Comparison of ENCODE assay signal across 26 cellular contexts in the genomic region with DNA sequence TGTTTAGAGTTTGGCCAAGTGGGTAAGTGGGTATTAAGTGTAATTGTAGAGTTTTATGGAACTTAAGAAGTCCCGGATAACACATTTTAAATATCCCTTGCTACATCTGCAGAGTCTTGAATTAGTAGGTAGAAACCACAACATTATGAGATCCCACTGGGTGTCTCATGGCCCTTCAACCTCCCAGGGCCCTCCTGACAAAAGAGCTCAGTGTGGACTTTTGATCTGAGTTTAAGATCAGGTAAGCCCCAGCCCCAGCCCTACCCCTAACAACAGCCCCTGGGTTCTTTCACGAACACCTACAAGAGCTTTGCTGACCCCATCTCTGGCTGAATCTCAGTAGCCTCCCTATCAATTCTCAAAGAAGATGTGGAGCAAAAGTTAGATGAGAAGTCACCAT.
DNase-seq lines count a peak whose midpoint lies in the region; ATAC-seq, FAIRE-seq and TF ChIP-seq lines count a peak whose summit lies in the region.
"Had no signal": no experiment of that assay in that cellular context is flagged by ENCODE, and none has a peak within 500 bp of the region (broad histone marks: within the 10 kb centered on the region; RNA-seq: fewer than 3 reads in every experiment).

No MANE protein-coding gene starts in this region.

- H3K79me2 ChIP-seq in PC-3 (ENCODE audit: low read length) (no peaks in the 10 kb centered on the region), GM12878 (ENCODE audit: control insufficient read depth, insufficient read depth, low read length) (no peaks in the 10 kb centered on the region), OCI-LY7 (ENCODE audit: insufficient read depth, low read depth, low read length) (no peaks in the 10 kb centered on the region)

- H3K9ac ChIP-seq in PC-3 (ENCODE audit: low read length) (no peak overlapping the region), GM12878 (ENCODE audit: control insufficient read depth, insufficient read depth, low read length) (no peak overlapping the region)

- H2AFZ ChIP-seq in PC-3 (ENCODE audit: low read length) (no peak overlapping the region), GM12878 (ENCODE audit: control insufficient read depth, low read depth, low read length) (no peak overlapping the region; the same call in 1 of the 2 replicates), OCI-LY7 (ENCODE audit: low read length) (no peak overlapping the region)
- H2AFZ ChIP-seq: PC-9 had no signal

- H3K27me3 ChIP-seq in CD4-positive, CD25-positive, alpha-beta regulatory T cell (ENCODE audit: control insufficient read depth, insufficient read depth, low read length) = no peaks in the 10 kb centered on the region
- H3K27me3 ChIP-seq in PC-3 (ENCODE audit: low read length) (no peaks in the 10 kb centered on the region), GM12878 (replicated peaks in 1 of 2; ENCODE audit: control insufficient read depth in 2 of 2, insufficient read depth in 2 of 2, low read length in 1 of 2) (no peaks in the 10 kb centered on the region), Caco-2 (replicated peaks; ENCODE audit: control insufficient read depth, insufficient read depth, low read length) (no peaks in the 10 kb centered on the region)

- H3K4me1 Mint-ChIP-seq in CD4-positive, CD25-positive, alpha-beta regulatory T cell = peaks cover 0 to 18% (median 8%) of the 10 kb centered on the region in 4 donors
- no peaks in the 10 kb centered on the region for H3K4me1 Mint-ChIP-seq in Caco-2 (ENCODE audit: low read depth, unreplicated experiment)
- H3K4me1 Mint-ChIP-seq: B cell had no signal

- TF ChIP-seq POLR2A in GM12878 (IDR thresholded peaks at IDR 0.05; ENCODE audit: low read depth, low read length) = no peak

- peaks cover 0 to 2% (median 0%) of the 10 kb centered on the region in 7 donors for H3K9me3 Mint-ChIP-seq in CD4-positive, CD25-positive, alpha-beta regulatory T cell
- H3K9me3 Mint-ChIP-seq in activated naive CD4-positive, alpha-beta T cell treated with anti-CD3 and anti-CD28 coated beads, Interleukin-2, amount 50 U/mL, for 72 hours = no peaks in the 10 kb centered on the region
- H3K9me3 Mint-ChIP-seq in Caco-2 (ENCODE audit: unreplicated experiment) = no peaks in the 10 kb centered on the region
- H3K9me3 Mint-ChIP-seq: CD8-positive, alpha-beta memory T cell had no signal

- H3K36me3 Mint-ChIP-seq in CD4-positive, CD25-positive, alpha-beta regulatory T cell = no peaks in the 10 kb centered on the region
- no peaks in the 10 kb centered on the region for H3K36me3 Mint-ChIP-seq in activated naive CD4-positive, alpha-beta T cell treated with anti-CD3 and anti-CD28 coated beads, Interleukin-2, amount 50 U/mL, for 72 hours
- H3K36me3 Mint-ChIP-seq in Caco-2 (ENCODE audit: insufficient read depth, unreplicated experiment) = no peaks in the 10 kb centered on the region
- H3K36me3 Mint-ChIP-seq: CD8-positive, alpha-beta memory T cell had no signal

- H3K4me1 ChIP-seq in CD4-positive, CD25-positive, alpha-beta regulatory T cell (ENCODE audit: control insufficient read depth, insufficient read depth, low read length, poor library complexity, severe bottlenecking) = peaks cover 3% of the 10 kb centered on the region
- H3K4me1 ChIP-seq in PC-3 (ENCODE audit: insufficient read depth, low read length) (peaks cover 14% of the 10 kb centered on the region), GM12878 (ENCODE audit: control insufficient read depth, insufficient read depth, low read length) (peaks cover 3% of the 10 kb centered on the region), OCI-LY7 (ENCODE audit: insufficient read depth, low read length, poor library complexity, severe bottlenecking) (no peaks in the 10 kb centered on the region), Caco-2 (peaks cover 6% of the 10 kb centered on the region; the same call in 1 of the 2 replicates)

- no peak overlapping the region for H3K4me3 ChIP-seq in CD4-positive, CD25-positive, alpha-beta regulatory T cell (ENCODE audit: low read depth, low read length)
- H3K4me3 ChIP-seq in PC-3 (ENCODE audit: low read length) = no peak overlapping the region
- no peak overlapping the region for H3K4me3 ChIP-seq in GM12878
- H3K4me3 ChIP-seq in OCI-LY7 (ENCODE audit: low read depth, low read length, poor library complexity, severe bottlenecking) = no peak overlapping the region
- H3K4me3 ChIP-seq in Caco-2 (ENCODE audit: low read depth, low read length) = no peak overlapping the region
- H3K4me3 ChIP-seq: PC-9, SK-N-MC had no signal

- TF ChIP-seq RAD21 in GM12878 (IDR thresholded peaks at IDR 0.05; ENCODE audit: insufficient read depth, low read depth, low read length) = no peak

- TF ChIP-seq CTCF in PC-3 (conservative IDR thresholded peaks at IDR 0.05; ENCODE audit: low read depth, low read length) (no peak), GM12878 (IDR thresholded peaks at IDR 0.05 in 2 of 3, conservative IDR thresholded peaks at IDR 0.05 in 1 of 3; ENCODE audit: control insufficient read depth in 2 of 3, extremely low read depth in 1 of 3, insufficient read depth in 1 of 3, low read depth in 3 of 3, low read length in 3 of 3) (no peak), OCI-LY7 (conservative IDR thresholded peaks at IDR 0.05; ENCODE audit: low read length) (no peak), Caco-2 (IDR thresholded peaks at IDR 0.05; ENCODE audit: insufficient read depth in 1 of 2, low read depth in 1 of 2, low read length in 1 of 2, severe bottlenecking in 1 of 2, unreplicated experiment in 1 of 2) (no peak)

- no peak for ATAC-seq in CD4-positive, CD25-positive, alpha-beta regulatory T cell (ENCODE audit: low read depth in 2 of 2)
- ATAC-seq in GM19438 (IDR thresholded peaks at IDR 0.05; ENCODE audit: low read depth, unreplicated experiment) (peak; percentile 4), PC-3 (no peak), GM12878 (peak; percentile 37), HG03039 (IDR thresholded peaks at IDR 0.05; ENCODE audit: unreplicated experiment) (no peak)
- no peak for ATAC-seq in activated naive CD4-positive, alpha-beta T cell treated with anti-CD3 and anti-CD28 coated beads, Interleukin-2, amount 50 U/mL, for 72 hours

- no peaks in the 10 kb centered on the region for H3K36me3 ChIP-seq in CD4-positive, CD25-positive, alpha-beta regulatory T cell (ENCODE audit: control insufficient read depth, insufficient read depth, low read length)
- H3K36me3 ChIP-seq in PC-3 (ENCODE audit: low read depth, low read length) = no peaks in the 10 kb centered on the region
- no peaks in the 10 kb centered on the region for H3K36me3 ChIP-seq in GM12878 (ENCODE audit: control insufficient read depth in 2 of 2, insufficient read depth in 2 of 2, low read length in 1 of 2)
- H3K36me3 ChIP-seq in OCI-LY7 (ENCODE audit: insufficient read depth, low read length) = no peaks in the 10 kb centered on the region
- no peaks in the 10 kb centered on the region for H3K36me3 ChIP-seq in Caco-2 (ENCODE audit: control insufficient read depth, insufficient read depth, low read length)

- POLR2A ChIA-PET in PC-3 (lab: Charles Lee; ENCODE audit: unreplicated experiment) (no interaction called here), GM12878 (lab: Charles Lee) (interaction anchor here (0.8 to 1.5 kb wide), 5 partner anchors 53 to 352 kb away, joined by 3 to 5 read pairs (median 3); partner anchors contain the start of genes MRPS24 and STK17A), OCI-LY7 (lab: Charles Lee) (no interaction called here), Caco-2 (lab: Charles Lee) (no interaction called here)

- CTCF ChIA-PET in PC-3 (lab: Charles Lee) = no interaction called here
- CTCF ChIA-PET in GM12878 (lab: Yijun Ruan, JAX) = interaction anchor here (0.9 to 1.9 kb wide), 5 partner anchors 29 to 298 kb away, joined by 3 to 13 read pairs (median 4); partner anchors contain the start of gene STK17A
- CTCF ChIA-PET in OCI-LY7 (lab: Charles Lee; ENCODE audit: unreplicated experiment) = no interaction called here
- CTCF ChIA-PET in Caco-2 (lab: Charles Lee) = no interaction called here

- H3K4me2 ChIP-seq in PC-3 (ENCODE audit: low read length) = 0 out of 2 replicates have a peak overlapping the region, but pooled peaks have one; percentile 1
- H3K4me2 ChIP-seq in GM12878 (ENCODE audit: control insufficient read depth, insufficient read depth) = no peak overlapping the region
- no peak overlapping the region for H3K4me2 ChIP-seq in OCI-LY7 (ENCODE audit: low read length)
- H3K4me2 ChIP-seq: PC-9 had no signal

- in situ Hi-C loops in GM12878 (cut with MboI) = no loop called here

- H3K27ac ChIP-seq in CD4-positive, CD25-positive, alpha-beta regulatory T cell (ENCODE audit: insufficient read depth, low read length, poor library complexity, severe bottlenecking) = peak overlapping the region; percentile 36
- H3K27ac ChIP-seq in PC-3 (ENCODE audit: low read length) (no peak overlapping the region), GM12878 (ENCODE audit: control insufficient read depth, insufficient read depth) (no peak overlapping the region), OCI-LY7 (ENCODE audit: low read depth, low read length, poor library complexity, severe bottlenecking) (no peak overlapping the region)
- H3K27ac ChIP-seq: C4-2B, PC-9, SK-N-MC had no signal

- peak in 1 of 3 donors; percentile 3 for DNase-seq in CD4-positive, CD25-positive, alpha-beta regulatory T cell
- DNase-seq in PC-3 (no peak), GM12878 (ENCODE audit: low read depth, low spot score) (no peak), OCI-LY7 (ENCODE audit: low spot score) (no peak), Caco-2 (no peak)
- DNase-seq in activated naive CD4-positive, alpha-beta T cell treated with anti-CD3 and anti-CD28 coated beads, Interleukin-2, amount 50 U/mL, for 72 hours (ENCODE audit: low spot score in 2 of 2) = no peak
- DNase-seq: Calu3; CD8-positive, alpha-beta memory T cell; DMS79 treated with DMSO at 0.1 percent for 48 hours; HCEC 1CT; KG1; NCI-H1092; NCI-H1417 treated with DMSO at 0.1 percent for 48 hours; NCI-H1694 treated with DMSO at 0.1 percent for 48 hours; NCI-H2081; NCI-H2171; NCI-H748 treated with DMSO at 0.1 percent for 48 hours; PC-9; RPMI8226; SHP77 treated with DMSO at 0.1 percent for 48 hours had no signal

- H4K20me1 ChIP-seq in PC-3 (ENCODE audit: low read length) (no peaks in the 10 kb centered on the region), GM12878 (ENCODE audit: control insufficient read depth, insufficient read depth) (no peaks in the 10 kb centered on the region), OCI-LY7 (ENCODE audit: insufficient read depth, low read length) (no peaks in the 10 kb centered on the region)

- RAD21 ChIA-PET in GM12878 (lab: Charles Lee; ENCODE audit: unreplicated experiment) = interaction anchor here (1.0 to 4.2 kb wide), 8 partner anchors 28 to 183 kb away, joined by 3 to 20 read pairs (median 4); partner anchors contain the start of gene STK17A

- H3F3A ChIP-seq in PC-3 (ENCODE audit: low read length, unreplicated experiment) = no peaks in the 10 kb centered on the region

- SMC1A ChIA-PET in GM12878 (lab: Charles Lee; ENCODE audit: uncharacterized antibody, unreplicated experiment) = interaction anchor here (0.7 to 2.7 kb wide), 18 partner anchors 16 to 322 kb away, joined by 3 to 12 read pairs (median 4); partner anchors contain the start of gene STK17A

- FAIRE-seq in GM12878 (lab: Jason Lieb, UNC) = no peak
- FAIRE-seq: H1 had no signal

- H3K27ac Mint-ChIP-seq in CD4-positive, CD25-positive, alpha-beta regulatory T cell = peak overlapping the region in 2 of 3 donors; percentile 47 to 51
- H3K27ac Mint-ChIP-seq in activated naive CD4-positive, alpha-beta T cell treated with anti-CD3 and anti-CD28 coated beads, Interleukin-2, amount 50 U/mL, for 72 hours = peak overlapping the region in 1 of 2 donors; percentile 4
- no peak overlapping the region for H3K27ac Mint-ChIP-seq in Caco-2 (ENCODE audit: unreplicated experiment)
- H3K27ac Mint-ChIP-seq: B cell; CD8-positive, alpha-beta memory T cell had no signal

- peak overlapping the region in 1 of 4 donors; percentile 4 for H3K4me3 Mint-ChIP-seq in CD4-positive, CD25-positive, alpha-beta regulatory T cell
- H3K4me3 Mint-ChIP-seq in Caco-2 (ENCODE audit: unreplicated experiment) = no peak overlapping the region
- H3K4me3 Mint-ChIP-seq: B cell; CD8-positive, alpha-beta memory T cell had no signal

- BruUV-seq in PC-3 (replicated peaks; lab: Mats Ljungman, UMichigan) (no TSS peak), GM12878 (replicated peaks; lab: Mats Ljungman, UMichigan) (no TSS peak), OCI-LY7 (replicated peaks; lab: Mats Ljungman, UMichigan) (no TSS peak), Caco-2 (replicated peaks; lab: Mats Ljungman, UMichigan) (no TSS peak)

- 38% methylated on average over 2 of the region's 2 CpGs for WGBS in GM12878 (ENCODE audit: insufficient coverage, insufficient replicate concordance, low lambda C conversion rate, missing lambda C conversion rate)

- no peak for TF ChIP-seq EP300 in GM12878 (IDR thresholded peaks at IDR 0.05; ENCODE audit: borderline replicate concordance in 1 of 2, control insufficient read depth in 1 of 2, low read depth in 2 of 2, low read length in 2 of 2)

- H3K9me2 ChIP-seq in PC-3 (replicated peaks; ENCODE audit: low read length) (no peaks in the 10 kb centered on the region), OCI-LY7 (ENCODE audit: insufficient read depth, low read length) (no peaks in the 10 kb centered on the region)

- intact Hi-C loops in PC-3 (cut with micrococcal nuclease) (no loop called here), GM12878 (cut with micrococcal nuclease; ENCODE audit: unreplicated experiment) (no loop called here), OCI-LY7 (cut with micrococcal nuclease; ENCODE audit: unreplicated experiment) (no loop called here), Caco-2 (cut with micrococcal nuclease; ENCODE audit: unreplicated experiment) (no loop called here)

- no peaks in the 10 kb centered on the region for H3K9me3 ChIP-seq in CD4-positive, CD25-positive, alpha-beta regulatory T cell (ENCODE audit: control insufficient read depth in 2 of 2, low read length in 2 of 2)
- H3K9me3 ChIP-seq in PC-3 (ENCODE audit: low read length) (no peaks in the 10 kb centered on the region), GM12878 (replicated peaks; ENCODE audit: control insufficient read depth, insufficient read depth, low read length) (no peaks in the 10 kb centered on the region), OCI-LY7 (ENCODE audit: low read length) (no peaks in the 10 kb centered on the region), Caco-2 (no peaks in the 10 kb centered on the region)

- no peaks in the 10 kb centered on the region for H3K27me3 Mint-ChIP-seq in CD4-positive, CD25-positive, alpha-beta regulatory T cell
- H3K27me3 Mint-ChIP-seq in Caco-2 (ENCODE audit: insufficient read depth, unreplicated experiment) = no peaks in the 10 kb centered on the region

Comparison
In these comparisons a context has a peak if more than half of its experiments do, and no peak if none do; other contexts are left out.
1. ATAC-seq: peak in GM19438 (single experiment) and GM12878 (single experiment); none in CD4-positive, CD25-positive, alpha-beta regulatory T cell (0 of 2), PC-3 (single experiment), activated naive CD4-positive, alpha-beta T cell treated with anti-CD3 and anti-CD28 coated beads, Interleukin-2, amount 50 U/mL, for 72 hours (0 of 2) and HG03039 (single experiment).